8 cellular contexts compared by ENCODE assay signal in genomic region chr1:32892368-32893197, GRCh38. TPM values are rescaled to one million over a fixed set of nuclear protein-coding genes. Genes with fewer than 3 reads are reported as not detected.
DNase-seq lines count a peak whose midpoint lies in the region; ATAC-seq and TF ChIP-seq lines count a peak whose summit lies in the region.

No MANE protein-coding gene starts in this region.

- H3K9me3 Mint-ChIP-seq in stimulated activated memory B cell treated with anti-CD40 and anti-IgM and Interleukin-4, amounts not matched to agents 10 μg/mL and 1 μg/mL and 100 μg/mL, for 72 hours: no peaks in the 10 kb centered on the region

- H3K4me1 ChIP-seq in duodenal mucosa (ENCODE audit: control insufficient read depth in 1 of 2, insufficient read depth in 2 of 2, low read length in 2 of 2) (peaks cover 4 to 5% of the 10 kb centered on the region in 2 donors), lung (ENCODE audit: control insufficient read depth in 2 of 2, insufficient read depth in 2 of 2, low read length in 2 of 2) (peaks cover 0 to 4% of the 10 kb centered on the region in 2 donors)

- TF ChIP-seq CTCF in GM13977 (IDR thresholded peaks at IDR 0.05; ENCODE audit: extremely low read depth, insufficient read depth, missing control alignments): peak; percentile 82
- peak; percentile 3 for TF ChIP-seq CTCF in lung (IDR thresholded peaks at IDR 0.05; ENCODE audit: control extremely low read depth, extremely low read depth)

- H3K27ac Mint-ChIP-seq in T-helper 17 cell: no peak overlapping the region
- H3K27ac Mint-ChIP-seq in stimulated activated memory B cell treated with anti-CD40 and anti-IgM and Interleukin-4, amounts not matched to agents 10 μg/mL and 1 μg/mL and 100 μg/mL, for 72 hours: no peak overlapping the region

- H3K36me3 ChIP-seq in duodenal mucosa (ENCODE audit: control insufficient read depth in 1 of 2, insufficient read depth in 2 of 2, low read length in 2 of 2): peaks cover 1 to 23% of the 10 kb centered on the region in 2 donors
- H3K36me3 ChIP-seq in lung (ENCODE audit: control insufficient read depth in 2 of 2, insufficient read depth in 2 of 2, low read length in 2 of 2): no peaks in the 10 kb centered on the region

- 19 to 29% methylated on average over 33 to 49 of the region's 49 CpGs for WGBS in lung, 2 donors

- H3K27ac ChIP-seq in duodenal mucosa (ENCODE audit: low read depth, low read length): no peak overlapping the region
- no peak overlapping the region for H3K27ac ChIP-seq in lung (ENCODE audit: low read depth in 1 of 2, low read length in 1 of 2)

- peaks cover 4% of the 10 kb centered on the region for H3K4me1 Mint-ChIP-seq in T-helper 17 cell
- peaks cover 20% of the 10 kb centered on the region for H3K4me1 Mint-ChIP-seq in stimulated activated memory B cell treated with anti-CD40 and anti-IgM and Interleukin-4, amounts not matched to agents 10 μg/mL and 1 μg/mL and 100 μg/mL, for 72 hours

- peak overlapping the region; percentile 80 for H3K4me3 Mint-ChIP-seq in T-helper 17 cell
- H3K4me3 Mint-ChIP-seq in stimulated activated memory B cell treated with anti-CD40 and anti-IgM and Interleukin-4, amounts not matched to agents 10 μg/mL and 1 μg/mL and 100 μg/mL, for 72 hours: peak overlapping the region; percentile 71

- H3K4me3 ChIP-seq in duodenal mucosa (ENCODE audit: low read depth in 1 of 2, low read length in 2 of 2): peak overlapping the region; percentile 54 to 55
- H3K4me3 ChIP-seq in lung: no peak overlapping the region

- H3K9me3 ChIP-seq in T-helper 17 cell (ENCODE audit: control insufficient read depth, low read length, poor library complexity, severe bottlenecking): no peaks in the 10 kb centered on the region
- no peaks in the 10 kb centered on the region for H3K9me3 ChIP-seq in duodenal mucosa (ENCODE audit: control insufficient read depth in 1 of 2, low read length in 2 of 2)
- peaks cover 0 to 6% of the 10 kb centered on the region in 2 donors for H3K9me3 ChIP-seq in lung (ENCODE audit: control insufficient read depth in 2 of 2, insufficient read depth in 1 of 2, low read length in 1 of 2)

- H3K27me3 ChIP-seq in duodenal mucosa (ENCODE audit: control insufficient read depth in 1 of 2, insufficient read depth in 2 of 2, low read length in 2 of 2) (peaks cover 12 to 16% of the 10 kb centered on the region in 2 donors), lung (ENCODE audit: control insufficient read depth, insufficient read depth) (peaks cover 6% of the 10 kb centered on the region)

- ATAC-seq in T-helper 17 cell: peak; percentile 72
- ATAC-seq in lung (ENCODE audit: insufficient read depth, low FRiP score): peak; percentile 22
- peak; percentile 37 for ATAC-seq in stimulated activated memory B cell treated with anti-CD40 and anti-IgM and Interleukin-4, amounts not matched to agents 10 μg/mL and 1 μg/mL and 100 μg/mL, for 72 hours

- peaks cover 2% of the 10 kb centered on the region for H3K36me3 Mint-ChIP-seq in T-helper 17 cell (ENCODE audit: low read depth)
- peaks cover 6% of the 10 kb centered on the region for H3K36me3 Mint-ChIP-seq in stimulated activated memory B cell treated with anti-CD40 and anti-IgM and Interleukin-4, amounts not matched to agents 10 μg/mL and 1 μg/mL and 100 μg/mL, for 72 hours

- peaks cover 72% of the 10 kb centered on the region for H3K27me3 Mint-ChIP-seq in T-helper 17 cell
- H3K27me3 Mint-ChIP-seq in stimulated activated memory B cell treated with anti-CD40 and anti-IgM and Interleukin-4, amounts not matched to agents 10 μg/mL and 1 μg/mL and 100 μg/mL, for 72 hours: peaks cover 85% of the 10 kb centered on the region

- H3K9ac ChIP-seq in duodenal mucosa (ENCODE audit: low read depth in 1 of 2, low read length in 2 of 2): peak overlapping the region in 1 of 2 donors; percentile 25

- in situ Hi-C loops in GM13977 (cut with MboI; ENCODE audit: low pct_unique_long_range_greater_than_20kb, low sequenced_read_pairs, unreplicated experiment): no loop called here

- DNase-seq in AG08395 (ENCODE audit: low spot score): peak; percentile 44
- DNase-seq in GM13977 (ENCODE audit: low spot score): peak; percentile 81
- DNase-seq in T-helper 17 cell: no peak
- no peak for DNase-seq in lung (ENCODE audit: low spot score)
- no peak for DNase-seq in NOMO-1 (lab: John Stamatoyannopoulos, UW; ENCODE audit: unreplicated experiment in 2 of 2)
- DNase-seq in mesenteric fat pad (ENCODE audit: low spot score): no peak

RNA-seq across cellular contexts. Expression of gene HPCA, which starts 6.3 kb away (rescaled TPM):
- total RNA-seq in T-helper 17 cell: not detected
- total RNA-seq in lung: 1 to 10 TPM in 1 of 2 donors, under 1 TPM in 1; 0.40 to 1.3 TPM
- polyA plus RNA-seq in lung: under 1 TPM in 1 of 2 donors, not detected in 1; 0.19 TPM
- not detected for total RNA-seq in mesenteric fat pad

RNA-seq across cellular contexts. Expression of gene TMEM54, which starts 8.6 kb away (rescaled TPM):
- total RNA-seq in T-helper 17 cell: not detected
- total RNA-seq in lung: 10 to 100 TPM; 22.4 to 44.5 TPM
- polyA plus RNA-seq in lung: 10 to 100 TPM; 41.7 to 56.6 TPM
- 26.8 TPM for total RNA-seq in mesenteric fat pad

RNA-seq across cellular contexts. Expression of gene FNDC5, which starts 21.9 kb away (rescaled TPM):
- total RNA-seq in T-helper 17 cell: not detected
- total RNA-seq in lung: 1 to 10 TPM in 1 of 2 donors, under 1 TPM in 1; 0.18 to 5.3 TPM
- under 1 TPM; 0.10 to 0.31 TPM for polyA plus RNA-seq in lung
- total RNA-seq in mesenteric fat pad: 0.96 TPM

Comparison
In these comparisons a context has a peak if more than half of its experiments do, and no peak if none do; other contexts are left out.
1. DNase-seq: peak in AG08395 (single experiment) and GM13977 (single experiment); none in T-helper 17 cell (0 of 3), lung (single experiment), NOMO-1 (0 of 2) and mesenteric fat pad (single experiment).
2. ATAC-seq: peak in every context shown above with its lines; median percentile 72 in T-helper 17 cell; 37 in stimulated activated memory B cell treated with anti-CD40 and anti-IgM and Interleukin-4, amounts not matched to agents 10 μg/mL and 1 μg/mL and 100 μg/mL, for 72 hours; 22 in lung.
3. RNA of gene TMEM54, which starts 8.6 kb away (total RNA-seq): 22.4 to 44.5 TPM in lung and 26.8 TPM in mesenteric fat pad (single experiment); not detected in T-helper 17 cell; every median in the first group is over 10 times any median in the second.